ENCODE assay signal across 1 cellular context in the genomic region with DNA sequence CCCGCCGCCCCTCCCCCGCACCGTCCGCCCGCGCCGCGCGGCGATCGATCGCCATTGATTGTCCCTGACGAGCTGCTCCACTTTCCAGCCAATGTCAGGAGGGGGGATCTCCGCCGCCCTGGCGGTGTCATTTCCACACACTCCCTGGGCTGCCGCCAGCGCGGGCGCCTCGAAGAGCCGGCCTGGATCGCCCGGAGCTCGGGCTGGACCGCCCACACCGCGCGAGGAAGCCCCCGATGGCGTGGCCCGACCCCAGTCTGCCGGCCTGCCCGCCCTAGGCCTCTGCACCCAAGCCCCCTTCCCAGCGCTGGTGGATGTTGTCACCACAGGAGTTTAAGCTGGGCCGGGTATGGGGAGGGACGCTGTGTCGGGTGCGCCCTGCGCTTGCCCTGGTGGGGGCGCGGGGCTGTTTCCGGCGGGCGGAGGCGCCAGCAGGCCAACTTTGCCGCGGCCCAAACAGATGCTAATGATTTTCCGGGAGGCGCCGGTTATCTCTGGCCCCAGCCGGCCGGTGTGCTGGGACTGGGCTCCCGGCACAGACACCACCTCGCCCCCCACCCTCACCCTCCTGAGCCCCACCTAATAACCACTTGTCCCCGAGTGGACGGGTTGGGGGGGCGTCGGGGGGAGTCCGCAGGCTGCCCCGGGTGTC.
A peak's percentile ranks its signal among the peaks of the same experiment; 100 is the strongest.
TF ChIP-seq lines count a peak whose summit lies in the region.

No MANE protein-coding gene starts in this region.

TF ChIP-seq in HepG2, 621 proteins besides CTCF, POLR2A, EP300 and RAD21 (continued from another document):
- TF ChIP-seq KLF11 (CRISPR knock-in tag; IDR thresholded peaks at IDR 0.05) (no peak), FOXM1 (CRISPR knock-in tag; IDR thresholded peaks at IDR 0.05) (no peak), MED8 (CRISPR knock-in tag; IDR thresholded peaks at IDR 0.05; ENCODE audit: insufficient replicate concordance) (peak; percentile 60), KLF12 (CRISPR knock-in tag; IDR thresholded peaks at IDR 0.05; ENCODE audit: borderline replicate concordance) (peak; percentile 70; the same call in 1 of the 2 replicates), REPIN1 (CRISPR knock-in tag; IDR thresholded peaks at IDR 0.05; ENCODE audit: borderline replicate concordance, low read depth) (peak; percentile 81), ZNF264 (CRISPR knock-in tag; IDR thresholded peaks at IDR 0.05) (0 out of 2 replicates have a peak, but pooled peaks have one; percentile 45), TCF7 (IDR thresholded peaks at IDR 0.05; ENCODE audit: low read depth) (0 out of 2 replicates have a peak, but pooled peaks have one; percentile 34), ZKSCAN1 (IDR thresholded peaks at IDR 0.05; ENCODE audit: low read length) (no peak), ZBTB3 (CRISPR knock-in tag; IDR thresholded peaks at IDR 0.05; ENCODE audit: borderline replicate concordance, low read depth) (no peak), U2AF1 (optimal IDR thresholded peaks at IDR 0.05; ENCODE audit: low read depth, low read length) (no peak), ZNF282 (IDR thresholded peaks at IDR 0.05; ENCODE audit: partially characterized antibody) (no peak), KAT2B (IDR thresholded peaks at IDR 0.05; ENCODE audit: borderline replicate concordance, low read depth, low read length) (peak; percentile 98), MYC (CRISPR knock-in tag; IDR thresholded peaks at IDR 0.05; ENCODE audit: borderline replicate concordance) (peak; percentile 77; the same call in 1 of the 2 replicates), STAT5B (CRISPR knock-in tag; IDR thresholded peaks at IDR 0.05) (no peak), PHF20 (CRISPR knock-in tag; IDR thresholded peaks at IDR 0.05) (no peak; the same call in none of the 2 replicates), ZNF460 (CRISPR knock-in tag; IDR thresholded peaks at IDR 0.05; ENCODE audit: borderline replicate concordance) (no peak; the same call in 1 of the 2 replicates), ZFP41 (CRISPR knock-in tag; IDR thresholded peaks at IDR 0.05; ENCODE audit: borderline replicate concordance) (0 out of 2 replicates have a peak, but pooled peaks have one; percentile 37), ZSCAN25 (CRISPR knock-in tag; IDR thresholded peaks at IDR 0.05) (peak; percentile 97), FOXA1 (IDR thresholded peaks at IDR 0.05) (no peak), FOXA1 (CRISPR knock-in tag; IDR thresholded peaks at IDR 0.05) (no peak; the same call in 1 of the 2 replicates), NFATC3 (CRISPR knock-in tag; IDR thresholded peaks at IDR 0.05) (no peak), HOXA9 (CRISPR knock-in tag; IDR thresholded peaks at IDR 0.05; ENCODE audit: borderline replicate concordance) (0 out of 2 replicates have a peak, but pooled peaks have one; percentile 38), ZNF660 (CRISPR knock-in tag; IDR thresholded peaks at IDR 0.05; ENCODE audit: borderline replicate concordance, low read depth) (no peak)
- TF ChIP-seq, protein P1, sequence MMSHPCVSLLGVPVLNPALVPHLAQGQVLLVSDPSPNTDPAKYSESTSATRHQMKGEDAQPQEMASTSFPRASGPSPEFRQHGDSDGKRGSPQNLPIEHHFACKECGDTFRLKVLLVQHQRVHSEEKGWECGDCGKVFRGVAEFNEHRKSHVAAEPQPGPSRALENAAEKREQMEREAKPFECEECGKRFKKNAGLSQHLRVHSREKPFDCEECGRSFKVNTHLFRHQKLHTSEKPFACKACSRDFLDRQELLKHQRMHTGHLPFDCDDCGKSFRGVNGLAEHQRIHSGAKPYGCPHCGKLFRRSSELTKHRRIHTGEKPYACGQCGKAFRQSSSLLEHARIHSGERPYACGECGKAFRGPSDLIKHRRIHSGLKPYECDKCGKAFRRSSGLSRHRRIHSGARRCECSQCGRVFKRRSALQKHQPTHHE (CRISPR knock-in tag; IDR thresholded peaks at IDR 0.05; ENCODE audit: borderline replicate concordance), result 0 out of 2 replicates have a peak, but pooled peaks have one; percentile 11
- TF ChIP-seq, protein P2, sequence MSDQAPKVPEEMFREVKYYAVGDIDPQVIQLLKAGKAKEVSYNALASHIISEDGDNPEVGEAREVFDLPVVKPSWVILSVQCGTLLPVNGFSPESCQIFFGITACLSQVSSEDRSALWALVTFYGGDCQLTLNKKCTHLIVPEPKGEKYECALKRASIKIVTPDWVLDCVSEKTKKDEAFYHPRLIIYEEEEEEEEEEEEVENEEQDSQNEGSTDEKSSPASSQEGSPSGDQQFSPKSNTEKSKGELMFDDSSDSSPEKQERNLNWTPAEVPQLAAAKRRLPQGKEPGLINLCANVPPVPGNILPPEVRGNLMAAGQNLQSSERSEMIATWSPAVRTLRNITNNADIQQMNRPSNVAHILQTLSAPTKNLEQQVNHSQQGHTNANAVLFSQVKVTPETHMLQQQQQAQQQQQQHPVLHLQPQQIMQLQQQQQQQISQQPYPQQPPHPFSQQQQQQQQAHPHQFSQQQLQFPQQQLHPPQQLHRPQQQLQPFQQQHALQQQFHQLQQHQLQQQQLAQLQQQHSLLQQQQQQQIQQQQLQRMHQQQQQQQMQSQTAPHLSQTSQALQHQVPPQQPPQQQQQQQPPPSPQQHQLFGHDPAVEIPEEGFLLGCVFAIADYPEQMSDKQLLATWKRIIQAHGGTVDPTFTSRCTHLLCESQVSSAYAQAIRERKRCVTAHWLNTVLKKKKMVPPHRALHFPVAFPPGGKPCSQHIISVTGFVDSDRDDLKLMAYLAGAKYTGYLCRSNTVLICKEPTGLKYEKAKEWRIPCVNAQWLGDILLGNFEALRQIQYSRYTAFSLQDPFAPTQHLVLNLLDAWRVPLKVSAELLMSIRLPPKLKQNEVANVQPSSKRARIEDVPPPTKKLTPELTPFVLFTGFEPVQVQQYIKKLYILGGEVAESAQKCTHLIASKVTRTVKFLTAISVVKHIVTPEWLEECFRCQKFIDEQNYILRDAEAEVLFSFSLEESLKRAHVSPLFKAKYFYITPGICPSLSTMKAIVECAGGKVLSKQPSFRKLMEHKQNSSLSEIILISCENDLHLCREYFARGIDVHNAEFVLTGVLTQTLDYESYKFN (CRISPR knock-in tag; conservative IDR thresholded peaks at IDR 0.05), result peak; percentile 84
